In the genomic region with DNA sequence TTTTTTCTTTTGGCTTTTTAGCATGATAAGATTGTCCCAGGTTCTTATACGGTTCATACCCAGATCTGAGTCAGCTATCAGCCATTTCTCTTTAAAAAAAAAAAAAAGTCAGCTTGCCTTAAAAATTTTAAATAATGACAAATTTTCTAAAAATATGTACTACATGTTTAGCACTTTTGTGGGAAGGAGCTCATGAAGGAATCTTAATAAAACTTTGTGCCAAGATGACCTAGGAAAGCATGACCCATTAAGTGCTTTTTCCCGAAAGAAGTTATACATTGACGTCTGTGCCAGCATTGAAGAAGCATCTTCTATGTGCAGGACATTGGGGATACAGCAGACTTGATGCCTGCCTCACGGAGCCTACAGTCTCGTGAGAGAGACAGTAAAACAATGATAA, we compare ENCODE assay signal across 23 cellular contexts.
"Had no signal": no experiment of that assay in that cellular context is flagged by ENCODE, and none has a peak within 500 bp of the region (broad histone marks: within the 10 kb centered on the region; RNA-seq: fewer than 3 reads in every experiment).

No MANE protein-coding gene starts in this region.

- ATAC-seq: activated T-cell treated with anti-CD3 and anti-CD28 coated beads, Interleukin-2, amount 50 U/mL, for 72 hours; mucosa of descending colon; right cardiac atrium; stimulated activated naive CD8-positive, alpha-beta T cell treated with anti-CD3 and anti-CD28 coated beads, Interleukin-15, Interleukin-2, amounts not matched to agents 100 U/mL and 50 U/mL, for 24 hours had no signal

- H3K36me3 ChIP-seq: cardiac muscle cell, left ventricle myocardium inferior had no signal

- H3K4me1 ChIP-seq: testis had no signal

- H3K4me3 ChIP-seq: cardiac muscle cell, coronary artery, dorsolateral prefrontal cortex, left ventricle myocardium inferior, lung, mucosa of descending colon, testis had no signal

- H3K27ac ChIP-seq: cardiac muscle cell, coronary artery, dorsolateral prefrontal cortex, left ventricle myocardium inferior, testis had no signal

- H3K27me3 ChIP-seq: cardiac muscle cell, testis had no signal

- DNase-seq: activated B cell treated with CpG ODN at 0.5 μM for 24 hours; activated CD4-positive, alpha-beta T cell treated with anti-CD3 and anti-CD28 coated beads, Interleukin-2, amount 50 U/mL, for 4 hours; activated naive CD4-positive, alpha-beta T cell treated with Interleukin-2 at 50 U/mL for 16 hours; activated T-cell treated with anti-CD3 and anti-CD28 coated beads for 4 hours; activated T-cell treated with anti-CD3 and anti-CD28 coated beads, Interleukin-2, amount 50 U/mL, for 72 hours; anterior cingulate cortex; cerebellar nuclear complex; dorsolateral prefrontal cortex; effector memory CD4-positive, alpha-beta T cell; foreskin melanocyte; islet precursor cell; left ventricle myocardium inferior; mucosa of descending colon; posterior cingulate gyrus; right cardiac atrium; stimulated activated CD4-positive, alpha-beta T cell treated with anti-CD3 and anti-CD28 coated beads, Interleukin-2, amount 100 ng/mL, for 48 hours; stimulated activated naive CD8-positive, alpha-beta T cell treated with anti-CD3 and anti-CD28 coated beads, Interleukin-15, Interleukin-2, amounts not matched to agents 100 U/mL and 50 U/mL, for 24 hours; T-helper 1 cell; testis; trophoblast cell had no signal

- H3K9me3 ChIP-seq: left ventricle myocardium inferior, mucosa of descending colon, testis had no signal
